In genomic region chr17:35373984-35374765, GRCh38 we compare ENCODE assay signal across 8 cellular contexts. TPM values are rescaled to one million over a fixed set of nuclear protein-coding genes. Genes with fewer than 3 reads are reported as not detected.
DNase-seq lines count a peak whose midpoint lies in the region; ATAC-seq and TF ChIP-seq lines count a peak whose summit lies in the region.

No MANE protein-coding gene starts in this region.

- intact Hi-C loops in natural killer cell (cut with micrococcal nuclease) = loop anchor here (1.0 to 5.0 kb wide), 5 partner anchors 58 to 132 kb away; partner anchors contain the start of genes SLFN12, SLFN13 and SLFN5

- peak overlapping the region; percentile 98 for H3K4me3 Mint-ChIP-seq in natural killer cell

- no peaks in the 10 kb centered on the region for H3K9me2 ChIP-seq in GM23248 (ENCODE audit: insufficient read depth)

- no peaks in the 10 kb centered on the region for H3K36me3 Mint-ChIP-seq in natural killer cell

- peaks cover 19% of the 10 kb centered on the region for H3F3A ChIP-seq in GM23248 (ENCODE audit: insufficient read depth)

- H4K20me1 ChIP-seq in BLaER1 (peaks cover 9% of the 10 kb centered on the region), GM23248 (ENCODE audit: insufficient read depth) (no peaks in the 10 kb centered on the region), fibroblast of lung (ENCODE audit: control insufficient read depth, extremely low read depth, insufficient read depth, low read length) (no peaks in the 10 kb centered on the region)

- H3K4me1 Mint-ChIP-seq in natural killer cell = peaks cover 23 to 37% of the 10 kb centered on the region in 2 donors

- in situ Hi-C loops in GM23248 (cut with MboI) = no loop called here

- H3K79me2 ChIP-seq in GM23248 (ENCODE audit: insufficient read depth) (peaks cover 55% of the 10 kb centered on the region), fibroblast of lung (ENCODE audit: control insufficient read depth, insufficient read depth, low read length) (peaks cover 38% of the 10 kb centered on the region)

- H3K9ac ChIP-seq in BLaER1 (peak overlapping the region; percentile 91), GM23248 (peak overlapping the region; percentile 98), fibroblast of lung (ENCODE audit: insufficient read depth, low read length) (peak overlapping the region; percentile 98)

- DNase-seq in GM23248 (peak; percentile 80), NCI-H526 (lab: John Stamatoyannopoulos, UW) (peak; percentile 68 to 74), activated T-helper 1 cell treated with Interleukin-2 at 50 U/mL for 16 hours (ENCODE audit: low read depth) (peak; percentile 3), fibroblast of lung (ENCODE audit: low read depth in 2 of 2) (peak; percentile 37 to 78), natural killer cell (peak; percentile 56)

- H3K4me1 ChIP-seq in BLaER1 (peaks cover 37% of the 10 kb centered on the region), GM23248 (ENCODE audit: insufficient read depth) (peaks cover 32% of the 10 kb centered on the region), fibroblast of lung (ENCODE audit: control insufficient read depth, extremely low read depth, insufficient read depth, low read length) (no peaks in the 10 kb centered on the region)

- H3K4me2 ChIP-seq in BLaER1 (peak overlapping the region; percentile 81), GM23248 (ENCODE audit: unreplicated experiment) (peak overlapping the region; percentile 92), fibroblast of lung (ENCODE audit: extremely low read depth, insufficient read depth, low read length) (peak overlapping the region; percentile 97)

- H3K9me3 ChIP-seq in BLaER1 = peaks cover 22% of the 10 kb centered on the region
- no peaks in the 10 kb centered on the region for H3K9me3 ChIP-seq in GM23248 (ENCODE audit: low read depth)
- no peaks in the 10 kb centered on the region for H3K9me3 ChIP-seq in fibroblast of lung (ENCODE audit: control insufficient read depth, insufficient read depth, low read depth, low read length)

- no peaks in the 10 kb centered on the region for H3K27me3 Mint-ChIP-seq in natural killer cell (ENCODE audit: low read depth in 2 of 2)

- H3K36me3 ChIP-seq in BLaER1 (peaks cover 17% of the 10 kb centered on the region), GM23248 (ENCODE audit: low read depth) (no peaks in the 10 kb centered on the region), fibroblast of lung (ENCODE audit: control insufficient read depth, insufficient read depth, low read length) (peaks cover under 1% of the 10 kb centered on the region)

- H3K4me3 ChIP-seq in BLaER1 (peak overlapping the region; percentile 83), GM23248 (peak overlapping the region; percentile 92), fibroblast of lung (replicated peaks in 1 of 4; ENCODE audit: control extremely low read depth in 1 of 4, insufficient read depth in 1 of 4, low read depth in 3 of 4, low read length in 4 of 4) (peak overlapping the region; percentile 83 to 91 (median 86))

- TF ChIP-seq CTCF in fibroblast of lung (conservative IDR thresholded peaks at IDR 0.05 in 1 of 2, IDR thresholded peaks at IDR 0.05 in 1 of 2; ENCODE audit: low read depth in 1 of 2, low read length in 2 of 2) (no peak), natural killer cell (IDR thresholded peaks at IDR 0.05) (no peak)

- H3K27me3 ChIP-seq in BLaER1 = no peaks in the 10 kb centered on the region
- H3K27me3 ChIP-seq in GM23248 (replicated peaks; ENCODE audit: insufficient read depth) = no peaks in the 10 kb centered on the region
- no peaks in the 10 kb centered on the region for H3K27me3 ChIP-seq in fibroblast of lung (ENCODE audit: control insufficient read depth, insufficient read depth, low read length)

- peak overlapping the region; percentile 79 for H2AFZ ChIP-seq in GM23248
- H2AFZ ChIP-seq in fibroblast of lung (ENCODE audit: low read length) = peak overlapping the region; percentile 70

- H3K9me3 Mint-ChIP-seq in natural killer cell = peaks cover 0 to 4% of the 10 kb centered on the region in 2 donors

- ATAC-seq in natural killer cell = peak; percentile 70 to 78 (median 74)
- no peak for ATAC-seq in HG02884 (IDR thresholded peaks at IDR 0.05; ENCODE audit: unreplicated experiment)

- H3K27ac ChIP-seq in BLaER1 (peak overlapping the region; percentile 93), GM23248 (peak overlapping the region; percentile 97), fibroblast of lung (ENCODE audit: insufficient read depth, low read length) (peak overlapping the region; percentile 100), temporal lobe (ENCODE audit: low read depth, low read length) (peak overlapping the region; percentile 45)

- peak overlapping the region; percentile 95 to 97 for H3K27ac Mint-ChIP-seq in natural killer cell

- WGBS in GM23248 (ENCODE audit: low coverage in 1 of 2, low lambda C conversion rate in 2 of 2, missing lambda C conversion rate in 2 of 2), 2 experiments = 1% methylated on average over 47 of the region's 47 CpGs

RNA-seq across cellular contexts. Expression of gene SLFN11, which starts 0.8 kb away (rescaled TPM):
- total RNA-seq in GM23248 (2014; rRNA removed; shearing (Covaris generic)) = 49.3 and 59.7 TPM in 2 replicates
- polyA plus RNA-seq in GM23248 (2016; fragmentation: Nextera tagmentation; extraction: Ambion mirVana) (32.8 and 34.1 TPM in 2 replicates), fibroblast of lung (61.3 and 63.6 TPM in 2 replicates)
- total RNA-seq in fibroblast of lung (74.1 and 102 TPM in 2 replicates), natural killer cell (10 to 100 TPM; 22.9 to 31.8 (median 26.8) TPM), temporal lobe (3.7 TPM)
- polyA plus RNA-seq in fibroblast of lung (2012) = 44.7 and 47.8 TPM in 2 replicates
- polyA minus RNA-seq in fibroblast of lung (ENCODE audit: low replicate concordance) = 28.2 and 74.7 TPM in 2 replicates

RNA-seq across cellular contexts. Expression of gene SLFN12, which starts 58.1 kb away (rescaled TPM):
- total RNA-seq in GM23248 (2014; rRNA removed; shearing (Covaris generic)) = 32.0 and 41.2 TPM in 2 replicates
- polyA plus RNA-seq in GM23248 (2016; fragmentation: Nextera tagmentation; extraction: Ambion mirVana) (15.1 and 15.9 TPM in 2 replicates), fibroblast of lung (17.1 and 26.1 TPM in 2 replicates)
- total RNA-seq in fibroblast of lung (26.2 and 34.0 TPM in 2 replicates), natural killer cell (10 to 100 TPM; 18.6 to 30.9 (median 21.8) TPM), temporal lobe (1.5 TPM)
- 11.4 and 15.9 TPM in 2 replicates for polyA plus RNA-seq in fibroblast of lung (2012)
- 5.4 and 10.5 TPM in 2 replicates for polyA minus RNA-seq in fibroblast of lung (ENCODE audit: low replicate concordance)

Comparison
In these comparisons a context has a peak if more than half of its experiments do, and no peak if none do; other contexts are left out.
1. H3K27ac ChIP-seq: peak in every context shown above with its lines; median percentile 100 in fibroblast of lung; 97 in GM23248; 93 in BLaER1; 45 in temporal lobe.
2. DNase-seq: peak in every context shown above with its lines; median percentile 80 in GM23248; 71 in NCI-H526; 58 in fibroblast of lung; 56 in natural killer cell; 3 in activated T-helper 1 cell treated with Interleukin-2 at 50 U/mL for 16 hours.